ENCODE assay signal across 28 cellular contexts in the genomic region with DNA sequence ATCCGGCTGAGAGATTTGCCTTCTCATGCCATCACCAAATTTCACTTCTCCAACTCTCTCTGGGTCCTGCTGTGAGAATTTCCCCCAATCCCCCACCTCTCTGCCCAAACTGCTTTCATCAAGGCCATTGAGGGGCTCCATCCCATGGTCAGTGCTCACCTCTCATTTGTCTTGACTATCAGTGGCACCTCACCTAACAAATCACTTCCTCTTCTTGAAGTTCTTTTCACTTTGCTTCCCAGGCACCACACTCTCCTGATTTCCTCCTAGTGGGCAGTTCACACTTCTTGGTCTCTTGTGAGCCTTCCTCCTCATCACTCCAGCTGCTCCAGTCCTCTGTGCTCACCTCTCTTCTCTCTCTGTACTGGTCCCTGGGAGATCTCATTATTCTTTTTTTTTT.
DNase-seq lines count a peak whose midpoint lies in the region; ATAC-seq, FAIRE-seq and TF ChIP-seq lines count a peak whose summit lies in the region.
"Had no signal": no experiment of that assay in that cellular context is flagged by ENCODE, and none has a peak within 500 bp of the region (broad histone marks: within the 10 kb centered on the region; RNA-seq: fewer than 3 reads in every experiment).

No MANE protein-coding gene starts in this region.

- no peak for TF ChIP-seq POLR2A in GM12891 (IDR thresholded peaks at IDR 0.05; ENCODE audit: low read depth, low read length)
- no peak for TF ChIP-seq POLR2A in K562 (conservative IDR thresholded peaks at IDR 0.05)
- no peak for TF ChIP-seq POLR2A in vagina (IDR thresholded peaks at IDR 0.05)

- H3K79me2 ChIP-seq in K562 (ENCODE audit: control insufficient read depth, insufficient read depth, low read length): no peaks in the 10 kb centered on the region

- H3K4me3 Mint-ChIP-seq in memory B cell: no peak overlapping the region
- H3K4me3 Mint-ChIP-seq in activated CD8-positive, alpha-beta T cell treated with anti-CD3 and anti-CD28 coated beads for 36 hours: no peak overlapping the region
- H3K4me3 Mint-ChIP-seq: CD14-positive monocyte; CD4-positive, alpha-beta memory T cell; CD4-positive, CD25-positive, alpha-beta regulatory T cell; CD8-positive, alpha-beta memory T cell had no signal

- TF ChIP-seq EP300 in K562 (IDR thresholded peaks at IDR 0.05; ENCODE audit: low read length): no peak

- H3K4me1 Mint-ChIP-seq in memory B cell: peaks cover 7% of the 10 kb centered on the region
- H3K4me1 Mint-ChIP-seq in activated CD8-positive, alpha-beta T cell treated with anti-CD3 and anti-CD28 coated beads for 36 hours (ENCODE audit: low read depth): no peaks in the 10 kb centered on the region
- H3K4me1 Mint-ChIP-seq: CD14-positive monocyte; CD4-positive, alpha-beta memory T cell; CD8-positive, alpha-beta memory T cell had no signal

- intact Hi-C loops in K562 (cut with micrococcal nuclease) (no loop called here), vagina (cut with DNase I) (no loop called here)
- intact Hi-C loops in activated CD8-positive, alpha-beta T cell treated with anti-CD3 and anti-CD28 coated beads for 36 hours (cut with micrococcal nuclease): no loop called here

- no peaks in the 10 kb centered on the region for H3K9me1 ChIP-seq in K562 (ENCODE audit: control insufficient read depth, insufficient read depth, low read length)

- H3K9me3 Mint-ChIP-seq in memory B cell: peaks cover 8% of the 10 kb centered on the region
- peaks cover under 1% of the 10 kb centered on the region for H3K9me3 Mint-ChIP-seq in activated CD8-positive, alpha-beta T cell treated with anti-CD3 and anti-CD28 coated beads for 36 hours

- H3K36me3 ChIP-seq in K562 (ENCODE audit: control insufficient read depth, insufficient read depth, low read length) (no peaks in the 10 kb centered on the region), vagina (no peaks in the 10 kb centered on the region)
- H3K36me3 ChIP-seq: BE2C, BLaER1 had no signal

- H3K27me3 Mint-ChIP-seq in memory B cell: peaks cover 7% of the 10 kb centered on the region
- H3K27me3 Mint-ChIP-seq in activated CD8-positive, alpha-beta T cell treated with anti-CD3 and anti-CD28 coated beads for 36 hours: peaks cover 6% of the 10 kb centered on the region

- no peak for DNase-seq in GM12891 (ENCODE audit: insufficient read length, low spot score)
- DNase-seq in MV-4-11 (lab: John Stamatoyannopoulos, UW): peak; percentile 6
- DNase-seq in K562 (ENCODE audit: extremely low read depth in 1 of 4, low spot score in 3 of 4): no peak
- DNase-seq in memory B cell (ENCODE audit: low spot score in 2 of 2): peak in 1 of 2 donors; percentile 8
- no peak for DNase-seq in activated CD8-positive, alpha-beta T cell treated with anti-CD3 and anti-CD28 coated beads for 36 hours
- no peak for DNase-seq in vagina (ENCODE audit: extremely low spot score in 2 of 2)
- DNase-seq: 8988T; ACHN; BE2C; C1 segment of cervical spinal cord; CD4-positive, alpha-beta memory T cell; CD4-positive, CD25-positive, alpha-beta regulatory T cell; CD8-positive, alpha-beta memory T cell; COR-L47; DMS 273 treated with DMSO at 0.1 percent for 48 hours; DMS153; DMS79; DND-41; EL; GDM1 had no signal

- no peaks in the 10 kb centered on the region for H3K27me3 ChIP-seq in K562 (ENCODE audit: control insufficient read depth in 2 of 2, insufficient read depth in 2 of 2, low read length in 2 of 2)
- no peaks in the 10 kb centered on the region for H3K27me3 ChIP-seq in vagina
- H3K27me3 ChIP-seq: BE2C, BLaER1 had no signal

- no peak overlapping the region for H2AFZ ChIP-seq in K562 (ENCODE audit: low read depth, low read length)

- no peak for TF ChIP-seq CTCF in K562 (IDR thresholded peaks at IDR 0.05 in 2 of 3, conservative IDR thresholded peaks at IDR 0.05 in 1 of 3; ENCODE audit: insufficient read depth in 2 of 3, low read depth in 1 of 3, low read length in 3 of 3)
- TF ChIP-seq CTCF in activated CD8-positive, alpha-beta T cell treated with anti-CD3 and anti-CD28 coated beads for 36 hours (IDR thresholded peaks at IDR 0.05): no peak
- no peak for TF ChIP-seq CTCF in vagina (IDR thresholded peaks at IDR 0.05)

- CTCF ChIA-PET in K562 (lab: Yijun Ruan, JAX; ENCODE audit: low intra/inter-chr PET ratio): no interaction called here
- CTCF ChIA-PET in activated CD8-positive, alpha-beta T cell treated with anti-CD3 and anti-CD28 coated beads for 36 hours (lab: Charles Lee): no interaction called here

- H3K27ac ChIP-seq in K562 (ENCODE audit: extremely low read depth, low read depth, low read length) (no peak overlapping the region), vagina (no peak overlapping the region)
- H3K27ac ChIP-seq: BLaER1 had no signal

- no peak overlapping the region for H3K9ac ChIP-seq in K562 (ENCODE audit: insufficient read depth in 1 of 2, low read depth in 2 of 2, low read length in 2 of 2)
- H3K9ac ChIP-seq: BLaER1 had no signal

- peaks cover 4% of the 10 kb centered on the region for H3K36me3 Mint-ChIP-seq in memory B cell
- no peaks in the 10 kb centered on the region for H3K36me3 Mint-ChIP-seq in activated CD8-positive, alpha-beta T cell treated with anti-CD3 and anti-CD28 coated beads for 36 hours (ENCODE audit: low read depth)
- H3K36me3 Mint-ChIP-seq: CD14-positive monocyte; CD4-positive, CD25-positive, alpha-beta regulatory T cell; CD8-positive, alpha-beta memory T cell had no signal

- ATAC-seq in K562 (no peak; the same call in 1 of the 3 replicates), memory B cell (ENCODE audit: low read depth) (peak; percentile 46), HG02623 (IDR thresholded peaks at IDR 0.05; ENCODE audit: unreplicated experiment) (no peak), GM18873 (IDR thresholded peaks at IDR 0.05; ENCODE audit: low FRiP score, unreplicated experiment) (no peak)
- no peak for ATAC-seq in activated CD8-positive, alpha-beta T cell treated with anti-CD3 and anti-CD28 coated beads for 36 hours

- no peaks in the 10 kb centered on the region for H4K20me1 ChIP-seq in K562 (replicated peaks; ENCODE audit: control insufficient read depth, insufficient read depth, low read length)
- H4K20me1 ChIP-seq: BLaER1 had no signal

- TF ChIP-seq RAD21 in K562 (CRISPR knock-in tag; conservative IDR thresholded peaks at IDR 0.05 in 1 of 2, IDR thresholded peaks at IDR 0.05 in 1 of 2): no peak

- H3K4me3 ChIP-seq in K562 (no peak overlapping the region), vagina (no peak overlapping the region)
- H3K4me3 ChIP-seq: BLaER1 had no signal

- H3K4me1 ChIP-seq in K562 (replicated peaks in 1 of 2; ENCODE audit: control insufficient read depth in 2 of 2, insufficient read depth in 2 of 2, low read length in 2 of 2) (peaks cover 0 to 3% of the 10 kb centered on the region in 2 experiments; a peak in 1 of 5 replicates), vagina (no peaks in the 10 kb centered on the region)
- H3K4me1 ChIP-seq: BLaER1 had no signal

- in situ Hi-C loops in K562 (cut with MboI): no loop called here

- FAIRE-seq in GM12891 (lab: Jason Lieb, UNC): no peak
- FAIRE-seq in K562 (lab: Jason Lieb, UNC): no peak
- FAIRE-seq: A204.1, GM12892, GM18507, GM19239 had no signal

- H3K9me3 ChIP-seq in K562 (replicated peaks; ENCODE audit: control insufficient read depth, insufficient read depth, low read depth, low read length): no peaks in the 10 kb centered on the region
- peaks cover under 1% of the 10 kb centered on the region for H3K9me3 ChIP-seq in vagina
- H3K9me3 ChIP-seq: BE2C had no signal

- no peak overlapping the region for H3K4me2 ChIP-seq in K562 (ENCODE audit: insufficient read depth, low read length)
- H3K4me2 ChIP-seq: BLaER1 had no signal

- WGBS in K562 (ENCODE audit: insufficient coverage, low coverage, missing lambda C conversion rate): 13% methylated on average over 1 of the region's 1 CpG

- POLR2A ChIA-PET in K562 (lab: Yijun Ruan, JAX): no interaction called here
- POLR2A ChIA-PET in activated CD8-positive, alpha-beta T cell treated with anti-CD3 and anti-CD28 coated beads for 36 hours (lab: Charles Lee): no interaction called here

- H3K27ac Mint-ChIP-seq in memory B cell: no peak overlapping the region
- H3K27ac Mint-ChIP-seq in activated CD8-positive, alpha-beta T cell treated with anti-CD3 and anti-CD28 coated beads for 36 hours: no peak overlapping the region
- H3K27ac Mint-ChIP-seq: CD14-positive monocyte; CD4-positive, alpha-beta memory T cell; CD4-positive, CD25-positive, alpha-beta regulatory T cell; CD8-positive, alpha-beta memory T cell had no signal

- BruUV-seq in K562 (replicated peaks; lab: Mats Ljungman, UMichigan): no TSS peak

TF ChIP-seq in GM12891, 5 proteins besides CTCF, POLR2A, EP300 and RAD21:
- TF ChIP-seq TAF1 (IDR thresholded peaks at IDR 0.05; ENCODE audit: low read depth, low read length): no peak
- peak; percentile 68 for TF ChIP-seq SPI1 (IDR thresholded peaks at IDR 0.05; ENCODE audit: low read depth, low read length)

TF ChIP-seq in K562, 482 proteins besides CTCF, POLR2A, EP300 and RAD21:
- TF ChIP-seq SPI1 (IDR thresholded peaks at IDR 0.05; ENCODE audit: borderline replicate concordance, low read depth, low read length): peak; percentile 68; the same call in 1 of the 2 replicates
- no peak for TF ChIP-seq ZNF24 (IDR thresholded peaks at IDR 0.05)
